Comparison of ENCODE assay signal across 24 cellular contexts in genomic region chr13:21539687-21540086, GRCh38.
DNase-seq lines count a peak whose midpoint lies in the region; ATAC-seq, FAIRE-seq and TF ChIP-seq lines count a peak whose summit lies in the region.
"Had no signal": no experiment of that assay in that cellular context is flagged by ENCODE, and none has a peak within 500 bp of the region (broad histone marks: within the 10 kb centered on the region; RNA-seq: fewer than 3 reads in every experiment).

No MANE protein-coding gene starts in this region.

- H3K27me3 ChIP-seq in left ventricle myocardium inferior (ENCODE audit: low read depth) = no peaks in the 10 kb centered on the region
- H3K27me3 ChIP-seq in GM12878 (replicated peaks in 1 of 2; ENCODE audit: control insufficient read depth in 2 of 2, insufficient read depth in 2 of 2, low read length in 1 of 2) = no peaks in the 10 kb centered on the region
- H3K27me3 ChIP-seq: BE2C had no signal

- SMC1A ChIA-PET in GM12878 (lab: Charles Lee; ENCODE audit: uncharacterized antibody, unreplicated experiment) = interaction anchor here (1.2 to 1.4 kb wide), 2 partner anchors 8 to 18 kb away, joined by 3 to 4 read pairs; no protein-coding TSS in a partner anchor

- no peak overlapping the region for H3K4me2 ChIP-seq in GM12878 (ENCODE audit: control insufficient read depth, insufficient read depth)

- RAD21 ChIA-PET in GM12878 (lab: Charles Lee; ENCODE audit: unreplicated experiment) = interaction anchor here (0.9 kb wide), 1 partner anchor 11 kb away, joined by 3 read pairs; no protein-coding TSS in a partner anchor

- H2AFZ ChIP-seq in GM12878 (ENCODE audit: control insufficient read depth, low read depth, low read length) = no peak overlapping the region
- H2AFZ ChIP-seq: GM23248 had no signal

- H3K9me3 Mint-ChIP-seq in stimulated activated effector memory CD8-positive, alpha-beta T cell treated with anti-CD3 and anti-CD28 coated beads, Interleukin-12 subunit alpha, Interleukin-12 subunit beta, amount 100 ng/mL, for 72 hours = no peaks in the 10 kb centered on the region
- peaks cover 0 to 5% of the 10 kb centered on the region in 2 donors for H3K9me3 Mint-ChIP-seq in stimulated activated naive CD8-positive, alpha-beta T cell treated with anti-CD3 and anti-CD28 coated beads, Interleukin-15, amount 100 ng/mL, for 72 hours
- H3K9me3 Mint-ChIP-seq: CD8-positive, alpha-beta memory T cell; IgD-negative memory B cell had no signal

- TF ChIP-seq POLR2A in GM12878 (IDR thresholded peaks at IDR 0.05; ENCODE audit: low read depth, low read length) = no peak

- H3K4me3 Mint-ChIP-seq in stimulated activated effector memory CD8-positive, alpha-beta T cell treated with anti-CD3 and anti-CD28 coated beads, Interleukin-12 subunit alpha, Interleukin-12 subunit beta, amount 100 ng/mL, for 72 hours = no peak overlapping the region
- no peak overlapping the region for H3K4me3 Mint-ChIP-seq in stimulated activated naive CD8-positive, alpha-beta T cell treated with anti-CD3 and anti-CD28 coated beads, Interleukin-15, amount 100 ng/mL, for 72 hours
- H3K4me3 Mint-ChIP-seq: CD4-positive, CD25-positive, alpha-beta regulatory T cell; CD8-positive, alpha-beta memory T cell; IgD-negative memory B cell had no signal

- H3K9ac ChIP-seq in GM12878 (ENCODE audit: control insufficient read depth, insufficient read depth, low read length) = no peak overlapping the region
- H3K9ac ChIP-seq: GM23248 had no signal

- FAIRE-seq in GM12878 (lab: Jason Lieb, UNC) (peak; percentile 57), islet of Langerhans (lab: Jason Lieb, UNC) (peak; percentile 73)
- FAIRE-seq: GM12891, HTR-8/SVneo had no signal

- H3K27ac Mint-ChIP-seq in stimulated activated effector memory CD8-positive, alpha-beta T cell treated with anti-CD3 and anti-CD28 coated beads, Interleukin-12 subunit alpha, Interleukin-12 subunit beta, amount 100 ng/mL, for 72 hours = no peak overlapping the region
- peak overlapping the region in 1 of 2 donors; percentile 22 for H3K27ac Mint-ChIP-seq in stimulated activated naive CD8-positive, alpha-beta T cell treated with anti-CD3 and anti-CD28 coated beads, Interleukin-15, amount 100 ng/mL, for 72 hours
- H3K27ac Mint-ChIP-seq: CD4-positive, CD25-positive, alpha-beta regulatory T cell; IgD-negative memory B cell had no signal

- POLR2A ChIA-PET in GM12878 (lab: Charles Lee) = no interaction called here

- intact Hi-C loops in left ventricle myocardium inferior (cut with micrococcal nuclease) (no loop called here), Right ventricle myocardium superior (cut with DNase I) (no loop called here), GM12878 (cut with micrococcal nuclease; ENCODE audit: unreplicated experiment) (no loop called here)

- CTCF ChIA-PET in GM12878 (lab: Yijun Ruan, JAX) = interaction anchor here (1.6 kb wide), 1 partner anchor 18 kb away, joined by 7 read pairs; no protein-coding TSS in a partner anchor

- no peak for TF ChIP-seq EP300 in GM12878 (IDR thresholded peaks at IDR 0.05; ENCODE audit: borderline replicate concordance in 1 of 2, control insufficient read depth in 1 of 2, low read depth in 2 of 2, low read length in 2 of 2)

- peaks cover 27% of the 10 kb centered on the region for H3K4me1 Mint-ChIP-seq in stimulated activated effector memory CD8-positive, alpha-beta T cell treated with anti-CD3 and anti-CD28 coated beads, Interleukin-12 subunit alpha, Interleukin-12 subunit beta, amount 100 ng/mL, for 72 hours
- peaks cover 15% of the 10 kb centered on the region for H3K4me1 Mint-ChIP-seq in stimulated activated naive CD8-positive, alpha-beta T cell treated with anti-CD3 and anti-CD28 coated beads, Interleukin-15, amount 100 ng/mL, for 72 hours

- in situ Hi-C loops in GM12878 (cut with MboI) = no loop called here

- no peak for ATAC-seq in Right ventricle myocardium superior (ENCODE audit: poor library complexity)
- no peak for ATAC-seq in GM12878
- peak; percentile 67 for ATAC-seq in stimulated activated effector memory CD8-positive, alpha-beta T cell treated with anti-CD3 and anti-CD28 coated beads, Interleukin-12 subunit alpha, Interleukin-12 subunit beta, amount 100 ng/mL, for 72 hours
- no peak for ATAC-seq in stimulated activated naive CD8-positive, alpha-beta T cell treated with anti-CD3 and anti-CD28 coated beads, Interleukin-15, amount 100 ng/mL, for 72 hours
- ATAC-seq in GM18861 (IDR thresholded peaks at IDR 0.05; ENCODE audit: unreplicated experiment) = no peak

- H3K4me1 ChIP-seq in left ventricle myocardium inferior (peaks cover 56% of the 10 kb centered on the region), GM12878 (ENCODE audit: control insufficient read depth, insufficient read depth, low read length) (peaks cover 8% of the 10 kb centered on the region; the same call in 1 of the 2 replicates)
- H3K4me1 ChIP-seq: BE2C had no signal

- no peaks in the 10 kb centered on the region for H4K20me1 ChIP-seq in GM12878 (ENCODE audit: control insufficient read depth, insufficient read depth)

- TF ChIP-seq RAD21 in GM12878 (IDR thresholded peaks at IDR 0.05; ENCODE audit: insufficient read depth, low read depth, low read length) = no peak

- no TSS peak for BruUV-seq in GM12878 (replicated peaks; lab: Mats Ljungman, UMichigan)

- H3K4me3 ChIP-seq in left ventricle myocardium inferior (no peak overlapping the region), GM12878 (no peak overlapping the region)
- H3K4me3 ChIP-seq: GM23248, HAP-1 had no signal

- H3K27ac ChIP-seq in left ventricle myocardium inferior (replicated peaks) (peak overlapping the region; percentile 39), GM12878 (ENCODE audit: control insufficient read depth, insufficient read depth) (no peak overlapping the region)
- H3K27ac ChIP-seq: GM23248, HL-60 had no signal

- H3K36me3 Mint-ChIP-seq in stimulated activated effector memory CD8-positive, alpha-beta T cell treated with anti-CD3 and anti-CD28 coated beads, Interleukin-12 subunit alpha, Interleukin-12 subunit beta, amount 100 ng/mL, for 72 hours = peaks cover 29% of the 10 kb centered on the region

- H3K27me3 Mint-ChIP-seq in stimulated activated naive CD8-positive, alpha-beta T cell treated with anti-CD3 and anti-CD28 coated beads, Interleukin-15, amount 100 ng/mL, for 72 hours = no peaks in the 10 kb centered on the region
- H3K27me3 Mint-ChIP-seq: CD4-positive, CD25-positive, alpha-beta regulatory T cell; CD8-positive, alpha-beta memory T cell; IgD-negative memory B cell had no signal

- no peaks in the 10 kb centered on the region for H3K9me3 ChIP-seq in left ventricle myocardium inferior (replicated peaks)
- H3K9me3 ChIP-seq in GM12878 (replicated peaks; ENCODE audit: control insufficient read depth, insufficient read depth, low read length) = no peaks in the 10 kb centered on the region
- H3K9me3 ChIP-seq: BE2C, HAP-1 had no signal

- no peaks in the 10 kb centered on the region; the same call in 1 of the 2 replicates for H3K79me2 ChIP-seq in GM12878 (ENCODE audit: control insufficient read depth, insufficient read depth, low read length)

- DNase-seq in left ventricle myocardium inferior (no peak), Right ventricle myocardium superior (no peak), GM12878 (ENCODE audit: low read depth, low spot score) (no peak), activated gamma-delta T cell treated with Interleukin-2 at 50 U/mL for 16 hours (no peak)
- DNase-seq in stimulated activated effector memory CD8-positive, alpha-beta T cell treated with anti-CD3 and anti-CD28 coated beads, Interleukin-12 subunit alpha, Interleukin-12 subunit beta, amount 100 ng/mL, for 72 hours (ENCODE audit: low spot score in 2 of 2) = no peak
- DNase-seq in stimulated activated naive CD8-positive, alpha-beta T cell treated with anti-CD3 and anti-CD28 coated beads, Interleukin-15, amount 100 ng/mL, for 72 hours = no peak
- DNase-seq: ACHN; BE2C; C1 segment of cervical spinal cord; CD4-positive, CD25-positive, alpha-beta regulatory T cell; CD8-positive, alpha-beta memory T cell; COR-L47; DMS 273 treated with DMSO at 0.1 percent for 48 hours; DMS53; DND-41; EL; GM23248 had no signal

- TF ChIP-seq CTCF in left ventricle myocardium inferior (IDR thresholded peaks at IDR 0.05; ENCODE audit: borderline replicate concordance) (no peak), GM12878 (IDR thresholded peaks at IDR 0.05 in 2 of 3, conservative IDR thresholded peaks at IDR 0.05 in 1 of 3; ENCODE audit: control insufficient read depth in 2 of 3, extremely low read depth in 1 of 3, insufficient read depth in 1 of 3, low read depth in 3 of 3, low read length in 3 of 3) (no peak)

- no peaks in the 10 kb centered on the region for H3K36me3 ChIP-seq in left ventricle myocardium inferior
- H3K36me3 ChIP-seq in GM12878 (ENCODE audit: control insufficient read depth in 2 of 2, insufficient read depth in 2 of 2, low read length in 1 of 2) = peaks cover 0 to 3% of the 10 kb centered on the region in 2 experiments; a peak in 2 of 4 replicates
- H3K36me3 ChIP-seq: BE2C, HAP-1 had no signal

TF ChIP-seq in GM12878, 131 proteins besides CTCF, POLR2A, EP300 and RAD21:
- no peak for TF ChIP-seq CREM (IDR thresholded peaks at IDR 0.05; ENCODE audit: low read depth)
- peak; percentile 18; the same call in 1 of the 2 replicates for TF ChIP-seq JUNB (IDR thresholded peaks at IDR 0.05)
